In genomic region chr1:201456499-201457309, GRCh38 we compare ENCODE assay signal across 7 cellular contexts. TPM values are rescaled to one million over a fixed set of nuclear protein-coding genes. Genes with fewer than 3 reads are reported as not detected.
DNase-seq lines count a peak whose midpoint lies in the region; ATAC-seq, FAIRE-seq and TF ChIP-seq lines count a peak whose summit lies in the region.

No MANE protein-coding gene starts in this region.

- H3K9me1 ChIP-seq in K562 (ENCODE audit: control insufficient read depth, insufficient read depth, low read length): no peaks in the 10 kb centered on the region

- H3K79me2 ChIP-seq in Karpas-422 (ENCODE audit: low read length) (no peaks in the 10 kb centered on the region), K562 (ENCODE audit: control insufficient read depth, insufficient read depth, low read length) (no peaks in the 10 kb centered on the region)

- ATAC-seq in K562: peak; percentile 17; the same call in 2 of the 3 replicates

- H3K4me2 ChIP-seq in Karpas-422 (ENCODE audit: low read depth, low read length, poor library complexity, severe bottlenecking): peak overlapping the region; percentile 77
- peak overlapping the region; percentile 4; the same call in 1 of the 2 replicates for H3K4me2 ChIP-seq in K562 (ENCODE audit: insufficient read depth, low read length)

- H3K4me3 ChIP-seq in Karpas-422 (ENCODE audit: low read length): peak overlapping the region; percentile 56
- no peak overlapping the region for H3K4me3 ChIP-seq in K562

- TF ChIP-seq CTCF in K562 (IDR thresholded peaks at IDR 0.05 in 2 of 3, conservative IDR thresholded peaks at IDR 0.05 in 1 of 3; ENCODE audit: insufficient read depth in 2 of 3, low read depth in 1 of 3, low read length in 3 of 3): no peak

- H3K36me3 ChIP-seq in Karpas-422 (ENCODE audit: insufficient read depth, low read length) (no peaks in the 10 kb centered on the region; the same call in 1 of the 2 replicates), K562 (ENCODE audit: control insufficient read depth, insufficient read depth, low read length) (no peaks in the 10 kb centered on the region)

- DNase-seq in Karpas-422 (peak; percentile 80), K562 (ENCODE audit: extremely low read depth in 1 of 4, low spot score in 3 of 4) (peak in 3 of 4 experiments; percentile 32 to 62 (median 37)), left kidney (ENCODE audit: low read depth, low spot score) (peak; percentile 56), ureter (ENCODE audit: low spot score) (peak; percentile 81), NCI-H69 (lab: John Stamatoyannopoulos, UW) (no peak), NCI-H774 (lab: John Stamatoyannopoulos, UW) (no peak)
- no peak for DNase-seq in activated naive CD4-positive, alpha-beta T cell (lab: John Stamatoyannopoulos, UW)

- TF ChIP-seq RAD21 in K562 (CRISPR knock-in tag; conservative IDR thresholded peaks at IDR 0.05 in 1 of 2, IDR thresholded peaks at IDR 0.05 in 1 of 2): peak in 1 of 2 experiments; percentile 28; a peak in 2 of 4 replicates

- TF ChIP-seq EP300 in K562 (IDR thresholded peaks at IDR 0.05; ENCODE audit: low read length): no peak; the same call in 1 of the 2 replicates

- no peaks in the 10 kb centered on the region for H3K9me3 ChIP-seq in Karpas-422 (ENCODE audit: low read length)
- no peaks in the 10 kb centered on the region for H3K9me3 ChIP-seq in K562 (replicated peaks; ENCODE audit: control insufficient read depth, insufficient read depth, low read depth, low read length)

- in situ Hi-C loops in K562 (cut with MboI): no loop called here

- FAIRE-seq in K562 (lab: Jason Lieb, UNC): peak; percentile 80

- H3K9ac ChIP-seq in Karpas-422 (ENCODE audit: low read length) (peak overlapping the region; percentile 39), K562 (ENCODE audit: insufficient read depth in 1 of 2, low read depth in 2 of 2, low read length in 2 of 2) (peak overlapping the region in 1 of 2 experiments; percentile 49; a peak in 1 of 4 replicates)

- peak overlapping the region; percentile 51; the same call in 1 of the 2 replicates for H2AFZ ChIP-seq in Karpas-422 (ENCODE audit: low read length)
- peak overlapping the region; percentile 73 for H2AFZ ChIP-seq in K562 (ENCODE audit: low read depth, low read length)

- TF ChIP-seq POLR2A in K562 (conservative IDR thresholded peaks at IDR 0.05): no peak

- H3K4me1 ChIP-seq in Karpas-422 (ENCODE audit: low read length) (peaks cover 53% of the 10 kb centered on the region), K562 (replicated peaks in 1 of 2; ENCODE audit: control insufficient read depth in 2 of 2, insufficient read depth in 2 of 2, low read length in 2 of 2) (peaks cover 6 to 24% of the 10 kb centered on the region in 2 experiments)

- no TSS peak for BruUV-seq in K562 (replicated peaks; lab: Mats Ljungman, UMichigan)

- POLR2A ChIA-PET in K562 (lab: Yijun Ruan, JAX): interaction anchor here (0.6 to 1.4 kb wide), 4 partner anchors 10 to 109 kb away, joined by 3 to 4 read pairs (median 4); no protein-coding TSS in a partner anchor

- WGBS in K562 (ENCODE audit: insufficient coverage, low coverage, missing lambda C conversion rate): 11% methylated on average over 11 of the region's 11 CpGs

- H4K20me1 ChIP-seq in Karpas-422 (ENCODE audit: insufficient read depth, low read depth, low read length) (no peaks in the 10 kb centered on the region), K562 (replicated peaks; ENCODE audit: control insufficient read depth, insufficient read depth, low read length) (no peaks in the 10 kb centered on the region)

- H3K27me3 ChIP-seq in Karpas-422 (ENCODE audit: low read length): no peaks in the 10 kb centered on the region
- no peaks in the 10 kb centered on the region; a peak in 2 of 5 replicates for H3K27me3 ChIP-seq in K562 (ENCODE audit: control insufficient read depth in 2 of 2, insufficient read depth in 2 of 2, low read length in 2 of 2)

- no peaks in the 10 kb centered on the region for H3K9me2 ChIP-seq in Karpas-422 (replicated peaks; ENCODE audit: insufficient read depth, low read length)

- CTCF ChIA-PET in K562 (lab: Yijun Ruan, JAX; ENCODE audit: low intra/inter-chr PET ratio): no interaction called here

- H3K27ac ChIP-seq in Karpas-422 (ENCODE audit: low read length) (peak overlapping the region; percentile 69), K562 (ENCODE audit: extremely low read depth, low read depth, low read length) (peak overlapping the region; percentile 9; the same call in 2 of the 3 replicates)

- intact Hi-C loops in K562 (cut with micrococcal nuclease): no loop called here

RNA-seq across cellular contexts. Expression of gene PHLDA3, which starts 12.3 kb away (rescaled TPM):
- total RNA-seq in Karpas-422 (2014; rRNA removed; shearing (Covaris generic); ENCODE audit: low replicate concordance): not detected in 2 replicates
- total RNA-seq in K562 (2011; cell fraction: chromatin; rRNA removed; ENCODE audit: low replicate concordance): not detected in 2 replicates
- total RNA-seq in K562 (2011; cell fraction: nucleolus; rRNA removed): not detected in 2 replicates
- total RNA-seq in K562 (2011; cell fraction: nucleoplasm; rRNA removed): not detected in 2 replicates
- total RNA-seq in K562 (2014; rRNA removed) (0.27 TPM in 1 of 2 replicates, not detected in the other), K562 (2014; rRNA removed; fragmentation: Illumina TruSeq; extraction: Trizol) (not detected in 2 replicates), K562 (2015; rRNA removed; fragmentation: Illumina TruSeq; extraction: Trizol) (not detected in 2 replicates), K562 (2021) (0.11 and 0.42 TPM in 2 replicates), ureter (75.4 TPM)
- polyA plus RNA-seq in K562 (2011; rRNA removed) (not detected in 2 replicates), K562 (2014; fragmentation: Illumina TruSeq; extraction: Trizol) (not detected in 2 replicates), K562 (2014; fragmentation: Nextera tagmentation; extraction: Ambion mirVana) (not detected), K562 (2014; rRNA removed) (not detected in 2 replicates)
- 0.13 TPM in 1 of 2 replicates, not detected in the other for polyA plus RNA-seq in K562 (2011; cell fraction: cytosol; rRNA removed)
- polyA plus RNA-seq in K562 (2011; cell fraction: nucleus; rRNA removed): 0.04 TPM in 1 of 2 replicates, not detected in the other
- not detected in 2 replicates for polyA plus RNA-seq in K562 (2012)
- polyA minus RNA-seq in K562 (2011; rRNA and poly(A)+ RNA removed): not detected in 2 replicates
- not detected in 2 replicates for polyA minus RNA-seq in K562 (2011; cell fraction: cytosol; rRNA and poly(A)+ RNA removed)
- not detected in 2 replicates for polyA minus RNA-seq in K562 (2011; cell fraction: nucleus; rRNA and poly(A)+ RNA removed)

RNA-seq across cellular contexts. Expression of gene TNNI1, which starts 35.2 kb away (rescaled TPM):
- 333 and 375 TPM in 2 replicates for total RNA-seq in Karpas-422 (2014; rRNA removed; shearing (Covaris generic); ENCODE audit: low replicate concordance)
- not detected in 2 replicates for total RNA-seq in K562 (2011; cell fraction: chromatin; rRNA removed; ENCODE audit: low replicate concordance)
- not detected in 2 replicates for total RNA-seq in K562 (2011; cell fraction: nucleolus; rRNA removed)
- not detected in 2 replicates for total RNA-seq in K562 (2011; cell fraction: nucleoplasm; rRNA removed)
- total RNA-seq in K562 (2014; rRNA removed): not detected in 2 replicates
- total RNA-seq in K562 (2014; rRNA removed; fragmentation: Illumina TruSeq; extraction: Trizol): not detected in 2 replicates
- total RNA-seq in K562 (2015; rRNA removed; fragmentation: Illumina TruSeq; extraction: Trizol): not detected in 2 replicates
- total RNA-seq in K562 (2021): not detected in 2 replicates
- polyA plus RNA-seq in K562 (2011; rRNA removed): not detected in 2 replicates
- not detected in 2 replicates for polyA plus RNA-seq in K562 (2011; cell fraction: cytosol; rRNA removed)
- not detected in 2 replicates for polyA plus RNA-seq in K562 (2011; cell fraction: nucleus; rRNA removed)
- polyA plus RNA-seq in K562 (2012): not detected in 2 replicates
- not detected in 2 replicates for polyA plus RNA-seq in K562 (2014; fragmentation: Illumina TruSeq; extraction: Trizol)
- polyA plus RNA-seq in K562 (2014; fragmentation: Nextera tagmentation; extraction: Ambion mirVana): not detected
- not detected in 2 replicates for polyA plus RNA-seq in K562 (2014; rRNA removed)
- polyA minus RNA-seq in K562 (2011; rRNA and poly(A)+ RNA removed): not detected in 2 replicates
- polyA minus RNA-seq in K562 (2011; cell fraction: cytosol; rRNA and poly(A)+ RNA removed): not detected in 2 replicates
- not detected in 2 replicates for polyA minus RNA-seq in K562 (2011; cell fraction: nucleus; rRNA and poly(A)+ RNA removed)
- total RNA-seq in ureter: 0.23 TPM

RNA-seq across cellular contexts. Expression of gene CSRP1, which starts 50.2 kb away (rescaled TPM):
- 39.8 and 51.8 TPM in 2 replicates for total RNA-seq in Karpas-422 (2014; rRNA removed; shearing (Covaris generic); ENCODE audit: low replicate concordance)
- 6.5 and 10.3 TPM in 2 replicates for total RNA-seq in K562 (2011; cell fraction: chromatin; rRNA removed; ENCODE audit: low replicate concordance)
- total RNA-seq in K562 (2011; cell fraction: nucleolus; rRNA removed): 7.0 and 7.5 TPM in 2 replicates
- 7.3 and 8.9 TPM in 2 replicates for total RNA-seq in K562 (2011; cell fraction: nucleoplasm; rRNA removed)
- total RNA-seq in K562 (2014; rRNA removed) (23.7 and 30.8 TPM in 2 replicates), K562 (2014; rRNA removed; fragmentation: Illumina TruSeq; extraction: Trizol) (19.6 and 22.6 TPM in 2 replicates), K562 (2015; rRNA removed; fragmentation: Illumina TruSeq; extraction: Trizol) (28.3 and 30.3 TPM in 2 replicates), K562 (2021) (25.7 and 28.2 TPM in 2 replicates), ureter (545 TPM)
- polyA plus RNA-seq in K562 (2011; rRNA removed) (21.3 and 23.7 TPM in 2 replicates), K562 (2014; fragmentation: Illumina TruSeq; extraction: Trizol) (34.6 and 39.4 TPM in 2 replicates), K562 (2014; fragmentation: Nextera tagmentation; extraction: Ambion mirVana) (10 to 100 TPM in 1 of 2 experiments, 1 to 10 TPM in 1; 6.8 to 11.0 TPM), K562 (2014; rRNA removed) (24.9 and 32.1 TPM in 2 replicates)
- polyA plus RNA-seq in K562 (2011; cell fraction: cytosol; rRNA removed): 29.2 and 43.4 TPM in 2 replicates
- 14.3 and 20.0 TPM in 2 replicates for polyA plus RNA-seq in K562 (2011; cell fraction: nucleus; rRNA removed)
- 39.0 and 47.5 TPM in 2 replicates for polyA plus RNA-seq in K562 (2012)
- polyA minus RNA-seq in K562 (2011; rRNA and poly(A)+ RNA removed): 14.3 and 19.7 TPM in 2 replicates
- polyA minus RNA-seq in K562 (2011; cell fraction: cytosol; rRNA and poly(A)+ RNA removed): 12.0 and 16.7 TPM in 2 replicates
- 7.7 and 8.8 TPM in 2 replicates for polyA minus RNA-seq in K562 (2011; cell fraction: nucleus; rRNA and poly(A)+ RNA removed)

RNA-seq across cellular contexts. Expression of gene LAD1, which starts 57.6 kb away (rescaled TPM):
- 0.76 and 1.2 TPM in 2 replicates for total RNA-seq in Karpas-422 (2014; rRNA removed; shearing (Covaris generic); ENCODE audit: low replicate concordance)
- not detected in 2 replicates for total RNA-seq in K562 (2011; cell fraction: chromatin; rRNA removed; ENCODE audit: low replicate concordance)
- total RNA-seq in K562 (2011; cell fraction: nucleolus; rRNA removed): not detected in 2 replicates
- not detected in 2 replicates for total RNA-seq in K562 (2011; cell fraction: nucleoplasm; rRNA removed)
- total RNA-seq in K562 (2014; rRNA removed): not detected in 2 replicates
- total RNA-seq in K562 (2014; rRNA removed; fragmentation: Illumina TruSeq; extraction: Trizol): not detected in 2 replicates
- not detected in 2 replicates for total RNA-seq in K562 (2015; rRNA removed; fragmentation: Illumina TruSeq; extraction: Trizol)
- 0.25 and 0.31 TPM in 2 replicates for total RNA-seq in K562 (2021)
- polyA plus RNA-seq in K562 (2011; rRNA removed): not detected in 2 replicates
- not detected in 2 replicates for polyA plus RNA-seq in K562 (2011; cell fraction: cytosol; rRNA removed)
- not detected in 2 replicates for polyA plus RNA-seq in K562 (2011; cell fraction: nucleus; rRNA removed)
- polyA plus RNA-seq in K562 (2012): not detected in 2 replicates
- polyA plus RNA-seq in K562 (2014; fragmentation: Illumina TruSeq; extraction: Trizol): not detected in 2 replicates
- not detected for polyA plus RNA-seq in K562 (2014; fragmentation: Nextera tagmentation; extraction: Ambion mirVana)
- polyA plus RNA-seq in K562 (2014; rRNA removed): not detected in 2 replicates
- polyA minus RNA-seq in K562 (2011; rRNA and poly(A)+ RNA removed): not detected in 2 replicates
- polyA minus RNA-seq in K562 (2011; cell fraction: cytosol; rRNA and poly(A)+ RNA removed): not detected in 2 replicates
- not detected in 2 replicates for polyA minus RNA-seq in K562 (2011; cell fraction: nucleus; rRNA and poly(A)+ RNA removed)
- total RNA-seq in ureter: 186 TPM

Comparison
In these comparisons a context has a peak if more than half of its experiments do, and no peak if none do; other contexts are left out.
1. DNase-seq: peak in Karpas-422 (single experiment), K562 (3 of 4), left kidney (single experiment) and ureter (single experiment); none in activated naive CD4-positive, alpha-beta T cell (0 of 4), NCI-H69 (single experiment) and NCI-H774 (single experiment).
2. RNA of gene PHLDA3, which starts 12.3 kb away (total RNA-seq): 75.4 TPM in ureter (single experiment); 0.11 to 0.42 TPM in K562 and not detected in Karpas-422; every median in the first group is over 10 times any median in the second.
3. RNA of gene TNNI1, which starts 35.2 kb away (total RNA-seq): 333 to 375 TPM in Karpas-422; 0.23 TPM in ureter (single experiment) and not detected in K562; every median in the first group is over 100 times any median in the second.
4. RNA of gene CSRP1, which starts 50.2 kb away (total RNA-seq): 545 TPM in ureter (single experiment); 39.8 to 51.8 TPM in Karpas-422 and 6.5 to 30.8 TPM in K562; every median in the first group is over 10 times any median in the second.